ENCODE assay signal across 21 cellular contexts in the genomic region with DNA sequence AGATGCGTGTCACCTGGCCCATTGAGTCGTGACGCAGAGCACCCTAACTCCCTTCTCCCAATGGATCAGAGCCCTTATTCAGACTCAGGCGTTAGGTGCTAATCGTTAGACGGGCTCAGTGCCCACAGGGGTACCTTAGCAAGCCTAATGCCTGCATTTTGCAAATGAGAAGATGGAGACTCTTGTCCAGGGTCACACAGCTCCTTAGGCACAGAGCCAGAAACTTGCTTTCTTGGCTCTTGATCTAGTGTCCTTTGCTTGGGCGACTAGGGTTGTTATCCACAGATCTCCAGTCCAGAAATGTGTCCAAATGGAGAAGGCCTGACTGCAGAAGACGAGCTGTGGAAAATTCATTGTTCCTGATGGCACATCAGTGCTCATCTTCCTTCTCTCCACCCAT.
"Had no signal": no experiment of that assay in that cellular context is flagged by ENCODE, and none has a peak within 500 bp of the region (broad histone marks: within the 10 kb centered on the region; RNA-seq: fewer than 3 reads in every experiment).

No MANE protein-coding gene starts in this region.

- H3K27ac ChIP-seq: coronary artery, dorsolateral prefrontal cortex, esophagus squamous epithelium, gastrocnemius medialis, heart right ventricle, left lung, lower lobe of right lung had no signal

- H3K4me3 ChIP-seq: coronary artery, esophagus squamous epithelium, gastrocnemius medialis, heart right ventricle, left lung, lower lobe of right lung had no signal

- H3K4me1 Mint-ChIP-seq: mesothelial cell of epicardium had no signal

- FAIRE-seq: endothelial cell of umbilical vein, islet of Langerhans, keratinocyte had no signal

- H3K36me3 ChIP-seq: esophagus squamous epithelium, gastrocnemius medialis, heart right ventricle, left lung, lower lobe of right lung had no signal

- H3K4me1 ChIP-seq: esophagus squamous epithelium, gastrocnemius medialis, heart right ventricle, left lung, lower lobe of right lung had no signal

- H3K27me3 ChIP-seq: esophagus squamous epithelium, gastrocnemius medialis, left lung had no signal

- H3K27ac Mint-ChIP-seq: mesothelial cell of epicardium had no signal

- H3K4me3 Mint-ChIP-seq: mesothelial cell of epicardium had no signal

- DNase-seq: dermis blood vessel endothelial cell; dorsolateral prefrontal cortex; effector CD4-positive, alpha-beta T cell; effector memory CD4-positive, alpha-beta T cell; esophagus squamous epithelium; foreskin fibroblast; foreskin melanocyte; gastrocnemius medialis; glutamatergic neuron; heart right ventricle; hippocampal formation; left cardiac atrium; left lung; left ventricle myocardium superior; lower lobe of right lung; mesenchymal stem cell had no signal

- H3K9me3 ChIP-seq: gastrocnemius medialis, lower lobe of right lung had no signal
